ENCODE assay signal across 1 cellular context in genomic region chr16:84738255-84739038, GRCh38.
A peak's percentile ranks its signal among the peaks of the same experiment; 100 is the strongest.
TF ChIP-seq lines count a peak whose summit lies in the region.

No MANE protein-coding gene starts in this region.

TF ChIP-seq in K562, 482 proteins besides CTCF, POLR2A, EP300 and RAD21 (continued from another document and continues in another):
- no peak for TF ChIP-seq ZNF589 (CRISPR knock-in tag; IDR thresholded peaks at IDR 0.05; ENCODE audit: low read depth)
- TF ChIP-seq ZNF79 (CRISPR knock-in tag; IDR thresholded peaks at IDR 0.05; ENCODE audit: low read depth), result no peak
- no peak for TF ChIP-seq NFIX (CRISPR knock-in tag; IDR thresholded peaks at IDR 0.05; ENCODE audit: low read depth)
- no peak for TF ChIP-seq ELF2 (CRISPR knock-in tag; IDR thresholded peaks at IDR 0.05)
- no peak for TF ChIP-seq HDAC6 (IDR thresholded peaks at IDR 0.05; ENCODE audit: low read depth, low read length)
- TF ChIP-seq HMG20B (CRISPR knock-in tag; IDR thresholded peaks at IDR 0.05), result no peak
- TF ChIP-seq ZNF197 (CRISPR knock-in tag; IDR thresholded peaks at IDR 0.05; ENCODE audit: low read depth), result no peak
- no peak for TF ChIP-seq ZNF282 (CRISPR knock-in tag; IDR thresholded peaks at IDR 0.05)
- no peak for TF ChIP-seq CREBBP (IDR thresholded peaks at IDR 0.05; ENCODE audit: low read depth, low read length)
- no peak for TF ChIP-seq ZNF253 (CRISPR knock-in tag; conservative IDR thresholded peaks at IDR 0.05)
- TF ChIP-seq ZC3H11A (IDR thresholded peaks at IDR 0.05; ENCODE audit: low read depth, low read length), result no peak
- TF ChIP-seq U2AF1 (optimal IDR thresholded peaks at IDR 0.05; ENCODE audit: low read depth, low read length), result no peak
- TF ChIP-seq POU5F1 (IDR thresholded peaks at IDR 0.05; ENCODE audit: borderline replicate concordance, low read depth, low read length, partially characterized antibody), result no peak
- no peak for TF ChIP-seq EZH2 (IDR thresholded peaks at IDR 0.05; ENCODE audit: borderline replicate concordance, low read depth, low read length)
- no peak for TF ChIP-seq ZFP1 (CRISPR knock-in tag; IDR thresholded peaks at IDR 0.05)
- no peak for TF ChIP-seq NCOA2 (IDR thresholded peaks at IDR 0.05; ENCODE audit: partially characterized antibody in 2 of 2)
- TF ChIP-seq ZKSCAN8 (CRISPR knock-in tag; IDR thresholded peaks at IDR 0.05), result no peak
- no peak for TF ChIP-seq MCM7 (IDR thresholded peaks at IDR 0.05)
- no peak for TF ChIP-seq MTA1 (IDR thresholded peaks at IDR 0.05; ENCODE audit: borderline replicate concordance)
- TF ChIP-seq, protein P1, sequence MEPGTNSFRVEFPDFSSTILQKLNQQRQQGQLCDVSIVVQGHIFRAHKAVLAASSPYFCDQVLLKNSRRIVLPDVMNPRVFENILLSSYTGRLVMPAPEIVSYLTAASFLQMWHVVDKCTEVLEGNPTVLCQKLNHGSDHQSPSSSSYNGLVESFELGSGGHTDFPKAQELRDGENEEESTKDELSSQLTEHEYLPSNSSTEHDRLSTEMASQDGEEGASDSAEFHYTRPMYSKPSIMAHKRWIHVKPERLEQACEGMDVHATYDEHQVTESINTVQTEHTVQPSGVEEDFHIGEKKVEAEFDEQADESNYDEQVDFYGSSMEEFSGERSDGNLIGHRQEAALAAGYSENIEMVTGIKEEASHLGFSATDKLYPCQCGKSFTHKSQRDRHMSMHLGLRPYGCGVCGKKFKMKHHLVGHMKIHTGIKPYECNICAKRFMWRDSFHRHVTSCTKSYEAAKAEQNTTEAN (CRISPR knock-in tag; IDR thresholded peaks at IDR 0.05), result no peak
- TF ChIP-seq MCM5 (IDR thresholded peaks at IDR 0.05; ENCODE audit: low read depth), result no peak
- TF ChIP-seq MXI1 (IDR thresholded peaks at IDR 0.05; ENCODE audit: low read depth, low read length), result no peak
- TF ChIP-seq HCFC1 (IDR thresholded peaks at IDR 0.05; ENCODE audit: low read depth, low read length), result peak; percentile 42
- TF ChIP-seq BRCA1 (IDR thresholded peaks at IDR 0.05), result no peak
- no peak for TF ChIP-seq BRCA1 (CRISPR knock-in tag; IDR thresholded peaks at IDR 0.05)
- no peak; a peak in 1 of 4 replicates for TF ChIP-seq ARNT (IDR thresholded peaks at IDR 0.05)
- no peak for TF ChIP-seq PRDM10 (IDR thresholded peaks at IDR 0.05; ENCODE audit: partially characterized antibody)
- no peak for TF ChIP-seq BRD4 (IDR thresholded peaks at IDR 0.05)
- TF ChIP-seq FIP1L1 (IDR thresholded peaks at IDR 0.05; ENCODE audit: low read depth, low read length, poor library complexity, severe bottlenecking), result no peak
- no peak for TF ChIP-seq HLTF (IDR thresholded peaks at IDR 0.05)
- no peak for TF ChIP-seq ZBED1 (IDR thresholded peaks at IDR 0.05)
- TF ChIP-seq, protein P2, sequence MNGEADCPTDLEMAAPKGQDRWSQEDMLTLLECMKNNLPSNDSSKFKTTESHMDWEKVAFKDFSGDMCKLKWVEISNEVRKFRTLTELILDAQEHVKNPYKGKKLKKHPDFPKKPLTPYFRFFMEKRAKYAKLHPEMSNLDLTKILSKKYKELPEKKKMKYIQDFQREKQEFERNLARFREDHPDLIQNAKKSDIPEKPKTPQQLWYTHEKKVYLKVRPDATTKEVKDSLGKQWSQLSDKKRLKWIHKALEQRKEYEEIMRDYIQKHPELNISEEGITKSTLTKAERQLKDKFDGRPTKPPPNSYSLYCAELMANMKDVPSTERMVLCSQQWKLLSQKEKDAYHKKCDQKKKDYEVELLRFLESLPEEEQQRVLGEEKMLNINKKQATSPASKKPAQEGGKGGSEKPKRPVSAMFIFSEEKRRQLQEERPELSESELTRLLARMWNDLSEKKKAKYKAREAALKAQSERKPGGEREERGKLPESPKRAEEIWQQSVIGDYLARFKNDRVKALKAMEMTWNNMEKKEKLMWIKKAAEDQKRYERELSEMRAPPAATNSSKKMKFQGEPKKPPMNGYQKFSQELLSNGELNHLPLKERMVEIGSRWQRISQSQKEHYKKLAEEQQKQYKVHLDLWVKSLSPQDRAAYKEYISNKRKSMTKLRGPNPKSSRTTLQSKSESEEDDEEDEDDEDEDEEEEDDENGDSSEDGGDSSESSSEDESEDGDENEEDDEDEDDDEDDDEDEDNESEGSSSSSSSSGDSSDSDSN (IDR thresholded peaks at IDR 0.05; ENCODE audit: borderline replicate concordance in 1 of 2, low read depth in 2 of 2, low read length in 2 of 2), result 0 out of 4 replicates have a peak, but pooled peaks of 1 of the 2 experiments have one; percentile 29
- TF ChIP-seq CSDE1 (IDR thresholded peaks at IDR 0.05), result no peak
- TF ChIP-seq ZZZ3 (IDR thresholded peaks at IDR 0.05), result 0 out of 2 replicates have a peak, but pooled peaks have one; percentile 56
- no peak for TF ChIP-seq EWSR1 (IDR thresholded peaks at IDR 0.05; ENCODE audit: borderline replicate concordance, low read depth, partially characterized antibody)
- no peak for TF ChIP-seq KLF1 (tag; IDR thresholded peaks at IDR 0.05)
- no peak for TF ChIP-seq ILF3 (IDR thresholded peaks at IDR 0.05; ENCODE audit: borderline replicate concordance)
- TF ChIP-seq, protein P3, sequence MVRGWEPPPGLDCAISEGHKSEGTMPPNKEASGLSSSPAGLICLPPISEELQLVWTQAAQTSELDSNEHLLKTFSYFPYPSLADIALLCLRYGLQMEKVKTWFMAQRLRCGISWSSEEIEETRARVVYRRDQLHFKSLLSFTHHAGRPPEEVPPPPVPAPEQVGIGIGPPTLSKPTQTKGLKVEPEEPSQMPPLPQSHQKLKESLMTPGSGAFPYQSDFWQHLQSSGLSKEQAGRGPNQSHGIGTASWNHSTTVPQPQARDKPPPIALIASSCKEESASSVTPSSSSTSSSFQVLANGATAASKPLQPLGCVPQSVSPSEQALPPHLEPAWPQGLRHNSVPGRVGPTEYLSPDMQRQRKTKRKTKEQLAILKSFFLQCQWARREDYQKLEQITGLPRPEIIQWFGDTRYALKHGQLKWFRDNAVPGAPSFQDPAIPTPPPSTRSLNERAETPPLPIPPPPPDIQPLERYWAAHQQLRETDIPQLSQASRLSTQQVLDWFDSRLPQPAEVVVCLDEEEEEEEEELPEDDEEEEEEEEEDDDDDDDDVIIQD (CRISPR knock-in tag; IDR thresholded peaks at IDR 0.05), result no peak
- TF ChIP-seq, protein P4, sequence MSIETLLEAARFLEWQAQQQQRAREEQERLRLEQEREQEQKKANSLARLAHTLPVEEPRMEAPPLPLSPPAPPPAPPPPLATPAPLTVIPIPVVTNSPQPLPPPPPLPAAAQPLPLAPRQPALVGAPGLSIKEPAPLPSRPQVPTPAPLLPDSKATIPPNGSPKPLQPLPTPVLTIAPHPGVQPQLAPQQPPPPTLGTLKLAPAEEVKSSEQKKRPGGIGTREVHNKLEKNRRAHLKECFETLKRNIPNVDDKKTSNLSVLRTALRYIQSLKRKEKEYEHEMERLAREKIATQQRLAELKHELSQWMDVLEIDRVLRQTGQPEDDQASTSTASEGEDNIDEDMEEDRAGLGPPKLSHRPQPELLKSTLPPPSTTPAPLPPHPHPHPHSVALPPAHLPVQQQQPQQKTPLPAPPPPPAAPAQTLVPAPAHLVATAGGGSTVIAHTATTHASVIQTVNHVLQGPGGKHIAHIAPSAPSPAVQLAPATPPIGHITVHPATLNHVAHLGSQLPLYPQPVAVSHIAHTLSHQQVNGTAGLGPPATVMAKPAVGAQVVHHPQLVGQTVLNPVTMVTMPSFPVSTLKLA (conservative IDR thresholded peaks at IDR 0.05), result peak; percentile 57 to 66
- no peak for TF ChIP-seq ELF4 (CRISPR knock-in tag; IDR thresholded peaks at IDR 0.05)
- no peak for TF ChIP-seq ZNF551 (CRISPR knock-in tag; IDR thresholded peaks at IDR 0.05)
- TF ChIP-seq NR2C1 (IDR thresholded peaks at IDR 0.05), result no peak
- no peak for TF ChIP-seq NR2C1 (tag; IDR thresholded peaks at IDR 0.05)
- no peak for TF ChIP-seq ELK1 (CRISPR knock-in tag; IDR thresholded peaks at IDR 0.05)
- TF ChIP-seq ETV5 (CRISPR knock-in tag; IDR thresholded peaks at IDR 0.05; ENCODE audit: low read depth), result no peak
- TF ChIP-seq YBX1 (IDR thresholded peaks at IDR 0.05), result no peak
- TF ChIP-seq, protein P5, sequence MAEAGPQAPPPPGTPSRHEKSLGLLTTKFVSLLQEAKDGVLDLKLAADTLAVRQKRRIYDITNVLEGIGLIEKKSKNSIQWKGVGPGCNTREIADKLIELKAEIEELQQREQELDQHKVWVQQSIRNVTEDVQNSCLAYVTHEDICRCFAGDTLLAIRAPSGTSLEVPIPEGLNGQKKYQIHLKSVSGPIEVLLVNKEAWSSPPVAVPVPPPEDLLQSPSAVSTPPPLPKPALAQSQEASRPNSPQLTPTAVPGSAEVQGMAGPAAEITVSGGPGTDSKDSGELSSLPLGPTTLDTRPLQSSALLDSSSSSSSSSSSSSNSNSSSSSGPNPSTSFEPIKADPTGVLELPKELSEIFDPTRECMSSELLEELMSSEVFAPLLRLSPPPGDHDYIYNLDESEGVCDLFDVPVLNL (CRISPR knock-in tag; IDR thresholded peaks at IDR 0.05; ENCODE audit: low read depth), result no peak
- TF ChIP-seq PURB (CRISPR knock-in tag; IDR thresholded peaks at IDR 0.05; ENCODE audit: low read depth), result no peak
- TF ChIP-seq RNF219 (CRISPR knock-in tag; IDR thresholded peaks at IDR 0.05), result no peak
